In genomic region chr1:3595949-3596348, GRCh38 we compare ENCODE assay signal across 18 cellular contexts. TPM values are rescaled to one million over a fixed set of nuclear protein-coding genes. Genes with fewer than 3 reads are reported as not detected.
DNase-seq lines count a peak whose midpoint lies in the region; ATAC-seq, FAIRE-seq and TF ChIP-seq lines count a peak whose summit lies in the region.
"Had no signal": no experiment of that assay in that cellular context is flagged by ENCODE, and none has a peak within 500 bp of the region (broad histone marks: within the 10 kb centered on the region; RNA-seq: fewer than 3 reads in every experiment).

No MANE protein-coding gene starts in this region.

- H3K9me3 ChIP-seq in KOPT-K1 (ENCODE audit: insufficient read depth, low read length, poor library complexity, severe bottlenecking) (no peaks in the 10 kb centered on the region), heart left ventricle (no peaks in the 10 kb centered on the region)
- H3K9me3 ChIP-seq in naive thymus-derived CD4-positive, alpha-beta T cell (ENCODE audit: control insufficient read depth in 2 of 3, low read length in 3 of 3), result no peaks in the 10 kb centered on the region

- peak overlapping the region; percentile 2 for H3K4me3 Mint-ChIP-seq in activated naive CD4-positive, alpha-beta T cell treated with anti-CD3 and anti-CD28 coated beads, Interleukin-2, amount 50 U/mL, for 24 hours
- peak overlapping the region; percentile 31 for H3K4me3 Mint-ChIP-seq in endothelial cell (ENCODE audit: unreplicated experiment)
- peak overlapping the region in 2 of 10 donors; percentile 38 to 44 for H3K4me3 Mint-ChIP-seq in naive thymus-derived CD4-positive, alpha-beta T cell
- H3K4me3 Mint-ChIP-seq: CD4-positive, alpha-beta memory T cell; HFFc6 had no signal

- H3K4me1 Mint-ChIP-seq in activated naive CD4-positive, alpha-beta T cell treated with anti-CD3 and anti-CD28 coated beads, Interleukin-2, amount 50 U/mL, for 24 hours, result peaks cover 20% of the 10 kb centered on the region
- peaks cover 24% of the 10 kb centered on the region for H3K4me1 Mint-ChIP-seq in endothelial cell (ENCODE audit: unreplicated experiment)
- H3K4me1 Mint-ChIP-seq in naive thymus-derived CD4-positive, alpha-beta T cell, result peaks cover 9 to 18% (median 14%) of the 10 kb centered on the region in 7 donors

- CTCF ChIA-PET in naive thymus-derived CD4-positive, alpha-beta T cell (lab: Charles Lee), result interaction anchor here (1.4 to 1.7 kb wide), 2 partner anchors 9 to 23 kb away, joined by 4 to 5 read pairs; no protein-coding TSS in a partner anchor

- H3K4me3 ChIP-seq in naive thymus-derived CD4-positive, alpha-beta T cell (ENCODE audit: low read length), result no peak overlapping the region
- H3K4me3 ChIP-seq in heart left ventricle, result no peak overlapping the region

- TF ChIP-seq CTCF in endothelial cell (IDR thresholded peaks at IDR 0.05; ENCODE audit: unreplicated experiment) (no peak), heart left ventricle (IDR thresholded peaks at IDR 0.05) (no peak), D721Med (IDR thresholded peaks at IDR 0.05; ENCODE audit: insufficient read depth, missing control alignments) (no peak)

- no peak overlapping the region for H3K27ac Mint-ChIP-seq in activated naive CD4-positive, alpha-beta T cell treated with anti-CD3 and anti-CD28 coated beads, Interleukin-2, amount 50 U/mL, for 24 hours
- peak overlapping the region; percentile 42 for H3K27ac Mint-ChIP-seq in endothelial cell (ENCODE audit: unreplicated experiment)
- peak overlapping the region in 5 of 9 donors; percentile 21 to 72 (median 50) for H3K27ac Mint-ChIP-seq in naive thymus-derived CD4-positive, alpha-beta T cell
- H3K27ac Mint-ChIP-seq: CD4-positive, alpha-beta memory T cell; HFFc6 had no signal

- H3K27me3 Mint-ChIP-seq in activated naive CD4-positive, alpha-beta T cell treated with anti-CD3 and anti-CD28 coated beads, Interleukin-2, amount 50 U/mL, for 24 hours, result no peaks in the 10 kb centered on the region
- peaks cover 27% of the 10 kb centered on the region for H3K27me3 Mint-ChIP-seq in endothelial cell (ENCODE audit: unreplicated experiment)
- peaks cover 0 to 2% (median 0%) of the 10 kb centered on the region in 5 donors for H3K27me3 Mint-ChIP-seq in naive thymus-derived CD4-positive, alpha-beta T cell
- H3K27me3 Mint-ChIP-seq: CD4-positive, alpha-beta memory T cell had no signal

- 92 to 100% (median 95%) methylated on average over 3 to 7 of the region's 7 CpGs for WGBS in heart left ventricle, 4 donors

- no peaks in the 10 kb centered on the region for H3K36me3 ChIP-seq in KOPT-K1 (ENCODE audit: insufficient read depth, low read length)
- no peaks in the 10 kb centered on the region for H3K36me3 ChIP-seq in naive thymus-derived CD4-positive, alpha-beta T cell (ENCODE audit: control insufficient read depth in 2 of 3, insufficient read depth in 3 of 3, low read length in 3 of 3)
- H3K36me3 ChIP-seq in heart left ventricle, result no peaks in the 10 kb centered on the region

- H3K27me3 ChIP-seq in naive thymus-derived CD4-positive, alpha-beta T cell (ENCODE audit: control insufficient read depth in 2 of 2, insufficient read depth in 2 of 2, low read length in 2 of 2), result no peaks in the 10 kb centered on the region
- no peaks in the 10 kb centered on the region for H3K27me3 ChIP-seq in heart left ventricle

- H3K36me3 Mint-ChIP-seq in activated naive CD4-positive, alpha-beta T cell treated with anti-CD3 and anti-CD28 coated beads, Interleukin-2, amount 50 U/mL, for 24 hours, result no peaks in the 10 kb centered on the region
- peaks cover 4% of the 10 kb centered on the region for H3K36me3 Mint-ChIP-seq in endothelial cell (ENCODE audit: low read depth, unreplicated experiment)
- H3K36me3 Mint-ChIP-seq in naive thymus-derived CD4-positive, alpha-beta T cell, result no peaks in the 10 kb centered on the region
- H3K36me3 Mint-ChIP-seq: CD4-positive, alpha-beta memory T cell had no signal

- ATAC-seq in naive thymus-derived CD4-positive, alpha-beta T cell, result no peak
- no peak for ATAC-seq in heart left ventricle

- no peaks in the 10 kb centered on the region for H3K9me3 Mint-ChIP-seq in activated naive CD4-positive, alpha-beta T cell treated with anti-CD3 and anti-CD28 coated beads, Interleukin-2, amount 50 U/mL, for 24 hours
- H3K9me3 Mint-ChIP-seq in endothelial cell (ENCODE audit: unreplicated experiment), result no peaks in the 10 kb centered on the region
- no peaks in the 10 kb centered on the region for H3K9me3 Mint-ChIP-seq in naive thymus-derived CD4-positive, alpha-beta T cell
- H3K9me3 Mint-ChIP-seq: CD4-positive, alpha-beta memory T cell; HFFc6 had no signal

- intact Hi-C loops in naive thymus-derived CD4-positive, alpha-beta T cell (cut with micrococcal nuclease), result no loop called here
- intact Hi-C loops in heart left ventricle (cut with DNase I), result no loop called here

- peak overlapping the region; percentile 14 for H3K27ac ChIP-seq in KOPT-K1 (ENCODE audit: low read depth, low read length, poor library complexity, severe bottlenecking)
- no peak overlapping the region for H3K27ac ChIP-seq in naive thymus-derived CD4-positive, alpha-beta T cell (ENCODE audit: low read depth, low read length)
- no peak overlapping the region for H3K27ac ChIP-seq in heart left ventricle
- H3K27ac ChIP-seq: 22Rv1, C4-2B had no signal

- no peak for TF ChIP-seq POLR2A in heart left ventricle (IDR thresholded peaks at IDR 0.05)

- no peak for DNase-seq in activated naive CD4-positive, alpha-beta T cell treated with anti-CD3 and anti-CD28 coated beads, Interleukin-2, amount 50 U/mL, for 16 hours
- DNase-seq in endothelial cell (ENCODE audit: low spot score) (no peak), GOT3 (lab: John Stamatoyannopoulos, UW) (no peak), heart left ventricle (no peak), D721Med (ENCODE audit: insufficient read length, low spot score) (no peak)
- DNase-seq in naive thymus-derived CD4-positive, alpha-beta T cell, result no peak
- DNase-seq: ACHN; CD4-positive, alpha-beta memory T cell; COR-L47; DMS53; GF-D8; HCEC 1CT; HFFc6 had no signal

- POLR2A ChIA-PET in naive thymus-derived CD4-positive, alpha-beta T cell (lab: Charles Lee), result no interaction called here

- H3K4me1 ChIP-seq in naive thymus-derived CD4-positive, alpha-beta T cell (ENCODE audit: control insufficient read depth in 2 of 2, insufficient read depth in 2 of 2, low read length in 2 of 2), result peaks cover 7 to 29% of the 10 kb centered on the region in 2 donors
- H3K4me1 ChIP-seq in heart left ventricle, result peaks cover 0 to 22% (median 17%) of the 10 kb centered on the region in 12 donors

- no peak for FAIRE-seq in D721Med (lab: Jason Lieb, UNC)
- FAIRE-seq: GM19239 had no signal

RNA-seq across cellular contexts. Expression of gene MEGF6, which starts 15.4 kb away (rescaled TPM):
- total RNA-seq in endothelial cell (ENCODE audit: unreplicated experiment) (198 TPM), heart left ventricle (10 to 100 TPM in 2 of 9 donors, 1 to 10 TPM in 7; 1.9 to 16.2 (median 5.9) TPM)
- 100 to 1,000 TPM in 2 of 5 experiments, 10 to 100 TPM in 3; 14.6 to 209 (median 81.3) TPM for total RNA-seq in naive thymus-derived CD4-positive, alpha-beta T cell
- 10 to 100 TPM in 1 of 2 donors, 1 to 10 TPM in 1; 1.9 to 10.1 TPM for polyA plus RNA-seq in naive thymus-derived CD4-positive, alpha-beta T cell
- 1 to 10 TPM; 2.0 to 4.3 TPM for polyA plus RNA-seq in heart left ventricle

RNA-seq across cellular contexts. Expression of gene TPRG1L, which starts 28.9 kb away (rescaled TPM):
- total RNA-seq in endothelial cell (ENCODE audit: unreplicated experiment), result 35.2 TPM
- total RNA-seq in naive thymus-derived CD4-positive, alpha-beta T cell, result 10 to 100 TPM; 15.6 to 61.4 (median 37.8) TPM
- polyA plus RNA-seq in naive thymus-derived CD4-positive, alpha-beta T cell, result 10 to 100 TPM; 44.0 to 47.9 TPM
- total RNA-seq in heart left ventricle, result 10 to 100 TPM; 32.0 to 58.0 (median 48.8) TPM
- 10 to 100 TPM; 24.2 to 48.8 TPM for polyA plus RNA-seq in heart left ventricle

RNA-seq across cellular contexts. Expression of gene WRAP73, which starts 54.0 kb away (rescaled TPM):
- total RNA-seq in endothelial cell (ENCODE audit: unreplicated experiment), result 19.0 TPM
- 10 to 100 TPM; 28.1 to 42.0 (median 36.3) TPM for total RNA-seq in naive thymus-derived CD4-positive, alpha-beta T cell
- polyA plus RNA-seq in naive thymus-derived CD4-positive, alpha-beta T cell, result 10 to 100 TPM; 25.5 to 37.4 TPM
- 10 to 100 TPM in 6 of 9 donors, 1 to 10 TPM in 3; 8.5 to 21.6 (median 11.3) TPM for total RNA-seq in heart left ventricle
- 10 to 100 TPM in 1 of 2 donors, 1 to 10 TPM in 1; 9.3 to 18.0 TPM for polyA plus RNA-seq in heart left ventricle

RNA-seq across cellular contexts. Expression of gene TP73, which starts 56.4 kb away (rescaled TPM):
- total RNA-seq in endothelial cell (ENCODE audit: unreplicated experiment), result not detected
- 1 to 10 TPM in 1 of 5 experiments, under 1 TPM in 2, not detected in 2; 0.15 to 2.4 (median 0.45) TPM for total RNA-seq in naive thymus-derived CD4-positive, alpha-beta T cell
- under 1 TPM; 0.03 to 0.15 TPM for polyA plus RNA-seq in naive thymus-derived CD4-positive, alpha-beta T cell
- total RNA-seq in heart left ventricle, result under 1 TPM in 3 of 9 donors, not detected in 6; 0.15 to 0.53 (median 0.19) TPM
- polyA plus RNA-seq in heart left ventricle, result under 1 TPM; 0.01 to 0.11 TPM
- total RNA-seq: HFFc6 had no signal
